Comparison of ENCODE assay signal across 8 cellular contexts in the genomic region with DNA sequence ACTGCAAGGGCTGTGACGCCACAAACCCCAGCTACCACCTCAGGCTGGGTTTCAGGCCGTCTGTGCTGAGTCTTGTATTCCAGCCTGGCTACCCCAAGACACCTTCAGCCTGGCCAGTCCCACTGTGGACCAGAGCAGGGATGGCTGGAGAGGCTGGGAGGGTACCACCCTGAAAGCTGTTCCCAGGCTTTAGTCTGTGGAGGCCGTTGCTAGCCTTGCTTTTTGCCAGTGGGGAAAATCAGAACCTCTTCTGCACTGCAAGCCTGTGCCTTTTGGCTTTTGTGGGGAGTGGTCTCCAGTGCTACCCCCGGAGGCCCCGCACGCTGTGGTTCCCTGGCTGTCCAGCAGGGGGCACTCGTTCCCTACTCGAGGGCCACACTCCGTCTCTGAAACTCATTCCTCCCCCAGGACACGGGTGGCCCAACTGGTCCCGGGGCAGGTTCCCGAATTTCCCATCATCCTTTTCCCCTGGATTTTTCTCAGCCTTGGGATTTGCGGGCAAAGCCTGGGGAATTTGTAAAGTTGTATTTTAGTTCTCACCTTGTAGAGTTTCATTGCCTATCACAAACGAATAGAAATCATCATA.
A peak's percentile ranks its signal among the peaks of the same experiment; 100 is the strongest.
DNase-seq lines count a peak whose midpoint lies in the region; ATAC-seq, FAIRE-seq and TF ChIP-seq lines count a peak whose summit lies in the region.

No MANE protein-coding gene starts in this region.

- no peaks in the 10 kb centered on the region for H3K36me3 Mint-ChIP-seq in activated naive CD8-positive, alpha-beta T cell treated with anti-CD3 and anti-CD28 coated beads, Interleukin-2, amount 50 U/mL, for 24 hours (ENCODE audit: low read depth)

- H3K9ac ChIP-seq in Karpas-422 (ENCODE audit: low read length), result no peak overlapping the region

- no peaks in the 10 kb centered on the region for H3K79me2 ChIP-seq in Karpas-422 (ENCODE audit: low read length)

- H3K36me3 ChIP-seq in Karpas-422 (ENCODE audit: insufficient read depth, low read length), result no peaks in the 10 kb centered on the region

- H3K9me3 Mint-ChIP-seq in activated naive CD8-positive, alpha-beta T cell treated with anti-CD3 and anti-CD28 coated beads, Interleukin-2, amount 50 U/mL, for 24 hours, result peaks cover 5% of the 10 kb centered on the region

- H3K4me1 Mint-ChIP-seq in activated naive CD8-positive, alpha-beta T cell treated with anti-CD3 and anti-CD28 coated beads, Interleukin-2, amount 50 U/mL, for 24 hours, result no peaks in the 10 kb centered on the region

- TF ChIP-seq CTCF in D721Med (IDR thresholded peaks at IDR 0.05; ENCODE audit: insufficient read depth, missing control alignments), result peak; percentile 46

- no peak overlapping the region for H3K27ac Mint-ChIP-seq in activated naive CD8-positive, alpha-beta T cell treated with anti-CD3 and anti-CD28 coated beads, Interleukin-2, amount 50 U/mL, for 24 hours

- FAIRE-seq in D721Med (lab: Jason Lieb, UNC), result no peak

- no peaks in the 10 kb centered on the region for H3K9me3 ChIP-seq in Karpas-422 (ENCODE audit: low read length)

- no peak overlapping the region for H3K4me2 ChIP-seq in Karpas-422 (ENCODE audit: low read depth, low read length, poor library complexity, severe bottlenecking)

- no peak for ATAC-seq in activated naive CD8-positive, alpha-beta T cell treated with anti-CD3 and anti-CD28 coated beads, Interleukin-2, amount 50 U/mL, for 24 hours
- no peak for ATAC-seq in HG03457 (IDR thresholded peaks at IDR 0.05; ENCODE audit: unreplicated experiment)

- H3K9me2 ChIP-seq in Karpas-422 (replicated peaks; ENCODE audit: insufficient read depth, low read length), result no peaks in the 10 kb centered on the region

- no peaks in the 10 kb centered on the region for H4K20me1 ChIP-seq in Karpas-422 (ENCODE audit: insufficient read depth, low read depth, low read length)

- no peaks in the 10 kb centered on the region for H3K4me1 ChIP-seq in Karpas-422 (ENCODE audit: low read length)

- H3K27ac ChIP-seq in Karpas-422 (ENCODE audit: low read length), result no peak overlapping the region

- no peak overlapping the region for H3K4me3 ChIP-seq in Karpas-422 (ENCODE audit: low read length)

- DNase-seq in D721Med (ENCODE audit: insufficient read length, low spot score) (no peak), Karpas-422 (peak; percentile 69), iPS-NIHi11 (ENCODE audit: low spot score) (peak; percentile 92), RPMI8226 (no peak), H4 (ENCODE audit: low spot score) (no peak)
- peak; percentile 40 for DNase-seq in activated naive CD8-positive, alpha-beta T cell treated with anti-CD3 and anti-CD28 coated beads, Interleukin-2, amount 50 U/mL, for 24 hours
- DNase-seq in stimulated activated CD4-positive, alpha-beta T cell treated with anti-CD3 and anti-CD28 coated beads, TNF-alpha, amount 100 ng/mL, for 48 hours (ENCODE audit: low read depth in 3 of 3), result peak in 2 of 3 donors; percentile 17 to 18

- peaks cover 4% of the 10 kb centered on the region for H3K27me3 Mint-ChIP-seq in activated naive CD8-positive, alpha-beta T cell treated with anti-CD3 and anti-CD28 coated beads, Interleukin-2, amount 50 U/mL, for 24 hours

- no peak overlapping the region for H3K4me3 Mint-ChIP-seq in activated naive CD8-positive, alpha-beta T cell treated with anti-CD3 and anti-CD28 coated beads, Interleukin-2, amount 50 U/mL, for 24 hours

- no peaks in the 10 kb centered on the region for H3K27me3 ChIP-seq in Karpas-422 (ENCODE audit: low read length)

- H2AFZ ChIP-seq in Karpas-422 (ENCODE audit: low read length), result no peak overlapping the region

Comparison
In these comparisons a context has a peak if more than half of its experiments do, and no peak if none do; other contexts are left out.
1. DNase-seq: peak in Karpas-422 (single experiment), activated naive CD8-positive, alpha-beta T cell treated with anti-CD3 and anti-CD28 coated beads, Interleukin-2, amount 50 U/mL, for 24 hours (single experiment), iPS-NIHi11 (single experiment) and stimulated activated CD4-positive, alpha-beta T cell treated with anti-CD3 and anti-CD28 coated beads, TNF-alpha, amount 100 ng/mL, for 48 hours (2 of 3); none in D721Med (single experiment), RPMI8226 (single experiment) and H4 (single experiment).